In the genomic region with DNA sequence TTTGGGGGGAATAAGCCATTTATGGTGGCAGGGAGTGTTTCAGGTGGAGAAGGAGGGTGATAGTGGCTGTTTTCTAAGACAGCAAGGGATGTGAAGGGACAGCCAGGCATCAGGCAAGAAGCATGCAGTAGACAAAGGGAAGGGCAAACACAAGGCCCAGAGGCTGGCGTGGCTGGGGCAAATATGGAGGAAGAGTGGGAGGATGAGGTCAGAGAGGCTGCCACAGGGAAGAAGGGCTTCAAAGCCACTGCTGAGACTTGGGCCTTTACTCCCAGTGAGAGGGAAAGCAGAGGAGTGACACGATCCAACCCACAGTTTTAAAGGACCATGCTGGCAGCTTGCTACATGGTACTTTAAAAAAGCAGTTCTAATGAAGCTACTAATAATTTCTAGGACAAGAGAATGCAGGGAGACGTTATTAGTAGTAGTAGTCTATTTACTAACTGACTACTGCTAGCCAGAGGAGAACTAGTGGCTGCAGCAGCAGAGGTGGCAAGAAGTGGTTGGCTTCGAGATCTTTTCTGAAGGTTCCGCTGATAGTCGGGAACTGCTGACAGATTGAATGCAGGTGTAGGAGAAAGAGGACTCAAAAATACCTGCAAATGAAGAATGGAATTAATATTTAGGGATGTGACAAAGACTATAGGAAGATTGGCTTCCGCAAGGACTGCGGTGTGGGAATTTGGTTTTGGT, we compare ENCODE assay signal across 2 cellular contexts.
TF ChIP-seq lines count a peak whose summit lies in the region.

No MANE protein-coding gene starts in this region.

TF ChIP-seq in GM23338, 12 proteins besides CTCF, POLR2A, EP300 and RAD21:
- TF ChIP-seq ETS1 (IDR thresholded peaks at IDR 0.05), result no peak
- no peak for TF ChIP-seq REST (IDR thresholded peaks at IDR 0.05; ENCODE audit: unreplicated experiment)
- TF ChIP-seq EZH2 (IDR thresholded peaks at IDR 0.05; ENCODE audit: low read depth, unreplicated experiment), result no peak
- no peak for TF ChIP-seq NANOG (IDR thresholded peaks at IDR 0.05; ENCODE audit: borderline replicate concordance)
- TF ChIP-seq ZNF114 (CRISPR knock-in tag; IDR thresholded peaks at IDR 0.05), result no peak
- TF ChIP-seq CREB1 (CRISPR knock-in tag; IDR thresholded peaks at IDR 0.05; ENCODE audit: low read depth), result no peak
- no peak for TF ChIP-seq JUNB (IDR thresholded peaks at IDR 0.05; ENCODE audit: unreplicated experiment)
- no peak for TF ChIP-seq ZNF331 (CRISPR knock-in tag; IDR thresholded peaks at IDR 0.05; ENCODE audit: low read depth)

TF ChIP-seq in H1, 55 proteins besides CTCF, POLR2A, EP300 and RAD21:
- TF ChIP-seq, protein P1, sequence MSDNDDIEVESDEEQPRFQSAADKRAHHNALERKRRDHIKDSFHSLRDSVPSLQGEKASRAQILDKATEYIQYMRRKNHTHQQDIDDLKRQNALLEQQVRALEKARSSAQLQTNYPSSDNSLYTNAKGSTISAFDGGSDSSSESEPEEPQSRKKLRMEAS (IDR thresholded peaks at IDR 0.05), result no peak
- TF ChIP-seq BACH1 (IDR thresholded peaks at IDR 0.05; ENCODE audit: low read length) (no peak), CTBP2 (IDR thresholded peaks at IDR 0.05; ENCODE audit: borderline replicate concordance, insufficient read depth, insufficient read length, low read length) (no peak), CBX5 (IDR thresholded peaks at IDR 0.05; ENCODE audit: low read depth, low read length) (no peak), TBP (IDR thresholded peaks at IDR 0.05; ENCODE audit: low read depth, low read length) (no peak), SP4 (IDR thresholded peaks at IDR 0.05; ENCODE audit: low read length) (no peak), MAFK (IDR thresholded peaks at IDR 0.05; ENCODE audit: low read depth, low read length) (no peak), TAF7 (optimal IDR thresholded peaks at IDR 0.05; ENCODE audit: borderline replicate concordance, low read depth, low read length) (no peak), NANOG (IDR thresholded peaks at IDR 0.05; ENCODE audit: insufficient read depth, low read depth, low read length, poor library complexity, severe bottlenecking) (no peak), USF2 (IDR thresholded peaks at IDR 0.05; ENCODE audit: low read length) (no peak), EZH2 (IDR thresholded peaks at IDR 0.05; ENCODE audit: low read depth, low read length, severe bottlenecking) (no peak), TEAD4 (IDR thresholded peaks at IDR 0.05; ENCODE audit: low read depth, low read length) (no peak), ZNF274 (IDR thresholded peaks at IDR 0.05; ENCODE audit: borderline replicate concordance, extremely low read depth, low read length) (no peak), SUZ12 (IDR thresholded peaks at IDR 0.05; ENCODE audit: low read length) (no peak)
- TF ChIP-seq, protein P2, sequence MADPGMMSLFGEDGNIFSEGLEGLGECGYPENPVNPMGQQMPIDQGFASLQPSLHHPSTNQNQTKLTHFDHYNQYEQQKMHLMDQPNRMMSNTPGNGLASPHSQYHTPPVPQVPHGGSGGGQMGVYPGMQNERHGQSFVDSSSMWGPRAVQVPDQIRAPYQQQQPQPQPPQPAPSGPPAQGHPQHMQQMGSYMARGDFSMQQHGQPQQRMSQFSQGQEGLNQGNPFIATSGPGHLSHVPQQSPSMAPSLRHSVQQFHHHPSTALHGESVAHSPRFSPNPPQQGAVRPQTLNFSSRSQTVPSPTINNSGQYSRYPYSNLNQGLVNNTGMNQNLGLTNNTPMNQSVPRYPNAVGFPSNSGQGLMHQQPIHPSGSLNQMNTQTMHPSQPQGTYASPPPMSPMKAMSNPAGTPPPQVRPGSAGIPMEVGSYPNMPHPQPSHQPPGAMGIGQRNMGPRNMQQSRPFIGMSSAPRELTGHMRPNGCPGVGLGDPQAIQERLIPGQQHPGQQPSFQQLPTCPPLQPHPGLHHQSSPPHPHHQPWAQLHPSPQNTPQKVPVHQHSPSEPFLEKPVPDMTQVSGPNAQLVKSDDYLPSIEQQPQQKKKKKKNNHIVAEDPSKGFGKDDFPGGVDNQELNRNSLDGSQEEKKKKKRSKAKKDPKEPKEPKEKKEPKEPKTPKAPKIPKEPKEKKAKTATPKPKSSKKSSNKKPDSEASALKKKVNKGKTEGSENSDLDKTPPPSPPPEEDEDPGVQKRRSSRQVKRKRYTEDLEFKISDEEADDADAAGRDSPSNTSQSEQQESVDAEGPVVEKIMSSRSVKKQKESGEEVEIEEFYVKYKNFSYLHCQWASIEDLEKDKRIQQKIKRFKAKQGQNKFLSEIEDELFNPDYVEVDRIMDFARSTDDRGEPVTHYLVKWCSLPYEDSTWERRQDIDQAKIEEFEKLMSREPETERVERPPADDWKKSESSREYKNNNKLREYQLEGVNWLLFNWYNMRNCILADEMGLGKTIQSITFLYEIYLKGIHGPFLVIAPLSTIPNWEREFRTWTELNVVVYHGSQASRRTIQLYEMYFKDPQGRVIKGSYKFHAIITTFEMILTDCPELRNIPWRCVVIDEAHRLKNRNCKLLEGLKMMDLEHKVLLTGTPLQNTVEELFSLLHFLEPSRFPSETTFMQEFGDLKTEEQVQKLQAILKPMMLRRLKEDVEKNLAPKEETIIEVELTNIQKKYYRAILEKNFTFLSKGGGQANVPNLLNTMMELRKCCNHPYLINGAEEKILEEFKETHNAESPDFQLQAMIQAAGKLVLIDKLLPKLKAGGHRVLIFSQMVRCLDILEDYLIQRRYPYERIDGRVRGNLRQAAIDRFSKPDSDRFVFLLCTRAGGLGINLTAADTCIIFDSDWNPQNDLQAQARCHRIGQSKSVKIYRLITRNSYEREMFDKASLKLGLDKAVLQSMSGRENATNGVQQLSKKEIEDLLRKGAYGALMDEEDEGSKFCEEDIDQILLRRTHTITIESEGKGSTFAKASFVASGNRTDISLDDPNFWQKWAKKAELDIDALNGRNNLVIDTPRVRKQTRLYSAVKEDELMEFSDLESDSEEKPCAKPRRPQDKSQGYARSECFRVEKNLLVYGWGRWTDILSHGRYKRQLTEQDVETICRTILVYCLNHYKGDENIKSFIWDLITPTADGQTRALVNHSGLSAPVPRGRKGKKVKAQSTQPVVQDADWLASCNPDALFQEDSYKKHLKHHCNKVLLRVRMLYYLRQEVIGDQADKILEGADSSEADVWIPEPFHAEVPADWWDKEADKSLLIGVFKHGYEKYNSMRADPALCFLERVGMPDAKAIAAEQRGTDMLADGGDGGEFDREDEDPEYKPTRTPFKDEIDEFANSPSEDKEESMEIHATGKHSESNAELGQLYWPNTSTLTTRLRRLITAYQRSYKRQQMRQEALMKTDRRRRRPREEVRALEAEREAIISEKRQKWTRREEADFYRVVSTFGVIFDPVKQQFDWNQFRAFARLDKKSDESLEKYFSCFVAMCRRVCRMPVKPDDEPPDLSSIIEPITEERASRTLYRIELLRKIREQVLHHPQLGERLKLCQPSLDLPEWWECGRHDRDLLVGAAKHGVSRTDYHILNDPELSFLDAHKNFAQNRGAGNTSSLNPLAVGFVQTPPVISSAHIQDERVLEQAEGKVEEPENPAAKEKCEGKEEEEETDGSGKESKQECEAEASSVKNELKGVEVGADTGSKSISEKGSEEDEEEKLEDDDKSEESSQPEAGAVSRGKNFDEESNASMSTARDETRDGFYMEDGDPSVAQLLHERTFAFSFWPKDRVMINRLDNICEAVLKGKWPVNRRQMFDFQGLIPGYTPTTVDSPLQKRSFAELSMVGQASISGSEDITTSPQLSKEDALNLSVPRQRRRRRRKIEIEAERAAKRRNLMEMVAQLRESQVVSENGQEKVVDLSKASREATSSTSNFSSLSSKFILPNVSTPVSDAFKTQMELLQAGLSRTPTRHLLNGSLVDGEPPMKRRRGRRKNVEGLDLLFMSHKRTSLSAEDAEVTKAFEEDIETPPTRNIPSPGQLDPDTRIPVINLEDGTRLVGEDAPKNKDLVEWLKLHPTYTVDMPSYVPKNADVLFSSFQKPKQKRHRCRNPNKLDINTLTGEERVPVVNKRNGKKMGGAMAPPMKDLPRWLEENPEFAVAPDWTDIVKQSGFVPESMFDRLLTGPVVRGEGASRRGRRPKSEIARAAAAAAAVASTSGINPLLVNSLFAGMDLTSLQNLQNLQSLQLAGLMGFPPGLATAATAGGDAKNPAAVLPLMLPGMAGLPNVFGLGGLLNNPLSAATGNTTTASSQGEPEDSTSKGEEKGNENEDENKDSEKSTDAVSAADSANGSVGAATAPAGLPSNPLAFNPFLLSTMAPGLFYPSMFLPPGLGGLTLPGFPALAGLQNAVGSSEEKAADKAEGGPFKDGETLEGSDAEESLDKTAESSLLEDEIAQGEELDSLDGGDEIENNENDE (IDR thresholded peaks at IDR 0.05; ENCODE audit: insufficient replicate concordance, low read length), result no peak
TF ChIP-seq in H1: peak in this region for 0.
